Comparison of ENCODE assay signal across 2 cellular contexts in the genomic region with DNA sequence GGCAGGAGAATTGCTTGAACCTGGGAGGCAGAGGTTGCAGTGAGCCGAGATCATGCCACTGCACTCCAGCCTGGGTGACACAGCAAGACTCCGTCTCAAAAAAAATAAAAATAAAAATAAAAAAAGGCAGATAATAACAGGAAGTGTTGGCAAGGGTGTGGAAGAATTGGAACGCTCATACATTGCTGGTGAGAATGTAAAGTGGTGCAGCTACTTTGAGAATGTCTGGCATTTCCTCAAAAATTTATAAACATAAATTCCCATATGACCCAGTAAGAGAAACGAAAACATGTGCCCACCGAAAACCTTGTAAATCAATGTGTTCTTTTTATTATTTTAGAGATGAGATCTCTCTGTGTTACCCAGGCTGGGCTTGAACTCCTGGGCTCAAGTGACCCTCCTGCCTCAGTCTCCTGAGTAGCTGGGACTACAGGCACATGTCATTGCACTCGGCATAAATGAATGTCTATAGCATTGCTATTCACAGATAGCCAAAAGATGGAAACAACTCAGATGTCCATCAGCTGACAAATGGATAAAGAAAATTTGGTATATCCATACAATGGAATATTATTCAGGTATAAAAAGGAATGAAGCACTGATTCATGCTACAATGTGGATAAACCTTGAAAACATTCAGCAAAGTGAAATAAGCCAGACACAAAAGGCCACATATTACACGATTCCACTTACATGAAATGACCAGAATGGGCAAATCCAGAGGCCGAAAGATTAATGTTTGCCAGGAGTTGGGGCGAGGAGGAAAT.
TF ChIP-seq lines count a peak whose summit lies in the region.

No MANE protein-coding gene starts in this region.

TF ChIP-seq in HepG2, 621 proteins besides CTCF, POLR2A, EP300 and RAD21:
- TF ChIP-seq ZNF530 (CRISPR knock-in tag; IDR thresholded peaks at IDR 0.05; ENCODE audit: low read depth) (no peak), MTA3 (CRISPR knock-in tag; IDR thresholded peaks at IDR 0.05) (no peak), HOXA5 (CRISPR knock-in tag; IDR thresholded peaks at IDR 0.05) (no peak), ASH2L (IDR thresholded peaks at IDR 0.05; ENCODE audit: insufficient read length, low read depth, low read length) (no peak), KMT2B (CRISPR knock-in tag; IDR thresholded peaks at IDR 0.05) (no peak), ZNF850 (CRISPR knock-in tag; conservative IDR thresholded peaks at IDR 0.05) (no peak), CBFB (CRISPR knock-in tag; IDR thresholded peaks at IDR 0.05) (no peak), ZNF331 (CRISPR knock-in tag; IDR thresholded peaks at IDR 0.05) (no peak), HDAC1 (CRISPR knock-in tag; IDR thresholded peaks at IDR 0.05) (no peak), PHF8 (CRISPR knock-in tag; IDR thresholded peaks at IDR 0.05) (no peak), TBP (CRISPR knock-in tag; IDR thresholded peaks at IDR 0.05) (no peak), ZEB1 (IDR thresholded peaks at IDR 0.05; ENCODE audit: insufficient replicate concordance, low read depth) (no peak), AHR (CRISPR knock-in tag; IDR thresholded peaks at IDR 0.05) (no peak), DR1 (CRISPR knock-in tag; IDR thresholded peaks at IDR 0.05) (no peak)
- TF ChIP-seq, protein P1, sequence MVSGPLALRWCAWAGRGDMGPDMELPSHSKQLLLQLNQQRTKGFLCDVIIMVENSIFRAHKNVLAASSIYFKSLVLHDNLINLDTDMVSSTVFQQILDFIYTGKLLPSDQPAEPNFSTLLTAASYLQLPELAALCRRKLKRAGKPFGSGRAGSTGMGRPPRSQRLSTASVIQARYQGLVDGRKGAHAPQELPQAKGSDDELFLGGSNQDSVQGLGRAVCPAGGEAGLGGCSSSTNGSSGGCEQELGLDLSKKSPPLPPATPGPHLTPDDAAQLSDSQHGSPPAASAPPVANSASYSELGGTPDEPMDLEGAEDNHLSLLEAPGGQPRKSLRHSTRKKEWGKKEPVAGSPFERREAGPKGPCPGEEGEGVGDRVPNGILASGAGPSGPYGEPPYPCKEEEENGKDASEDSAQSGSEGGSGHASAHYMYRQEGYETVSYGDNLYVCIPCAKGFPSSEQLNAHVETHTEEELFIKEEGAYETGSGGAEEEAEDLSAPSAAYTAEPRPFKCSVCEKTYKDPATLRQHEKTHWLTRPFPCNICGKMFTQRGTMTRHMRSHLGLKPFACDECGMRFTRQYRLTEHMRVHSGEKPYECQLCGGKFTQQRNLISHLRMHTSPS (CRISPR knock-in tag; IDR thresholded peaks at IDR 0.05; ENCODE audit: low read depth): no peak
- TF ChIP-seq, protein P2, sequence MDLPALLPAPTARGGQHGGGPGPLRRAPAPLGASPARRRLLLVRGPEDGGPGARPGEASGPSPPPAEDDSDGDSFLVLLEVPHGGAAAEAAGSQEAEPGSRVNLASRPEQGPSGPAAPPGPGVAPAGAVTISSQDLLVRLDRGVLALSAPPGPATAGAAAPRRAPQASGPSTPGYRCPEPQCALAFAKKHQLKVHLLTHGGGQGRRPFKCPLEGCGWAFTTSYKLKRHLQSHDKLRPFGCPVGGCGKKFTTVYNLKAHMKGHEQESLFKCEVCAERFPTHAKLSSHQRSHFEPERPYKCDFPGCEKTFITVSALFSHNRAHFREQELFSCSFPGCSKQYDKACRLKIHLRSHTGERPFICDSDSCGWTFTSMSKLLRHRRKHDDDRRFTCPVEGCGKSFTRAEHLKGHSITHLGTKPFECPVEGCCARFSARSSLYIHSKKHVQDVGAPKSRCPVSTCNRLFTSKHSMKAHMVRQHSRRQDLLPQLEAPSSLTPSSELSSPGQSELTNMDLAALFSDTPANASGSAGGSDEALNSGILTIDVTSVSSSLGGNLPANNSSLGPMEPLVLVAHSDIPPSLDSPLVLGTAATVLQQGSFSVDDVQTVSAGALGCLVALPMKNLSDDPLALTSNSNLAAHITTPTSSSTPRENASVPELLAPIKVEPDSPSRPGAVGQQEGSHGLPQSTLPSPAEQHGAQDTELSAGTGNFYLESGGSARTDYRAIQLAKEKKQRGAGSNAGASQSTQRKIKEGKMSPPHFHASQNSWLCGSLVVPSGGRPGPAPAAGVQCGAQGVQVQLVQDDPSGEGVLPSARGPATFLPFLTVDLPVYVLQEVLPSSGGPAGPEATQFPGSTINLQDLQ (CRISPR knock-in tag; IDR thresholded peaks at IDR 0.05): no peak
- TF ChIP-seq, protein P3, sequence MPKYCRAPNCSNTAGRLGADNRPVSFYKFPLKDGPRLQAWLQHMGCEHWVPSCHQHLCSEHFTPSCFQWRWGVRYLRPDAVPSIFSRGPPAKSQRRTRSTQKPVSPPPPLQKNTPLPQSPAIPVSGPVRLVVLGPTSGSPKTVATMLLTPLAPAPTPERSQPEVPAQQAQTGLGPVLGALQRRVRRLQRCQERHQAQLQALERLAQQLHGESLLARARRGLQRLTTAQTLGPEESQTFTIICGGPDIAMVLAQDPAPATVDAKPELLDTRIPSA (CRISPR knock-in tag; IDR thresholded peaks at IDR 0.05; ENCODE audit: borderline replicate concordance): no peak
- TF ChIP-seq, protein P4, sequence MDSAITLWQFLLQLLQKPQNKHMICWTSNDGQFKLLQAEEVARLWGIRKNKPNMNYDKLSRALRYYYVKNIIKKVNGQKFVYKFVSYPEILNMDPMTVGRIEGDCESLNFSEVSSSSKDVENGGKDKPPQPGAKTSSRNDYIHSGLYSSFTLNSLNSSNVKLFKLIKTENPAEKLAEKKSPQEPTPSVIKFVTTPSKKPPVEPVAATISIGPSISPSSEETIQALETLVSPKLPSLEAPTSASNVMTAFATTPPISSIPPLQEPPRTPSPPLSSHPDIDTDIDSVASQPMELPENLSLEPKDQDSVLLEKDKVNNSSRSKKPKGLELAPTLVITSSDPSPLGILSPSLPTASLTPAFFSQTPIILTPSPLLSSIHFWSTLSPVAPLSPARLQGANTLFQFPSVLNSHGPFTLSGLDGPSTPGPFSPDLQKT (CRISPR knock-in tag; IDR thresholded peaks at IDR 0.05; ENCODE audit: borderline replicate concordance): no peak
- TF ChIP-seq, protein P5, sequence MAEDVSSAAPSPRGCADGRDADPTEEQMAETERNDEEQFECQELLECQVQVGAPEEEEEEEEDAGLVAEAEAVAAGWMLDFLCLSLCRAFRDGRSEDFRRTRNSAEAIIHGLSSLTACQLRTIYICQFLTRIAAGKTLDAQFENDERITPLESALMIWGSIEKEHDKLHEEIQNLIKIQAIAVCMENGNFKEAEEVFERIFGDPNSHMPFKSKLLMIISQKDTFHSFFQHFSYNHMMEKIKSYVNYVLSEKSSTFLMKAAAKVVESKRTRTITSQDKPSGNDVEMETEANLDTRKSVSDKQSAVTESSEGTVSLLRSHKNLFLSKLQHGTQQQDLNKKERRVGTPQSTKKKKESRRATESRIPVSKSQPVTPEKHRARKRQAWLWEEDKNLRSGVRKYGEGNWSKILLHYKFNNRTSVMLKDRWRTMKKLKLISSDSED (CRISPR knock-in tag; IDR thresholded peaks at IDR 0.05): no peak
- TF ChIP-seq, protein P6, sequence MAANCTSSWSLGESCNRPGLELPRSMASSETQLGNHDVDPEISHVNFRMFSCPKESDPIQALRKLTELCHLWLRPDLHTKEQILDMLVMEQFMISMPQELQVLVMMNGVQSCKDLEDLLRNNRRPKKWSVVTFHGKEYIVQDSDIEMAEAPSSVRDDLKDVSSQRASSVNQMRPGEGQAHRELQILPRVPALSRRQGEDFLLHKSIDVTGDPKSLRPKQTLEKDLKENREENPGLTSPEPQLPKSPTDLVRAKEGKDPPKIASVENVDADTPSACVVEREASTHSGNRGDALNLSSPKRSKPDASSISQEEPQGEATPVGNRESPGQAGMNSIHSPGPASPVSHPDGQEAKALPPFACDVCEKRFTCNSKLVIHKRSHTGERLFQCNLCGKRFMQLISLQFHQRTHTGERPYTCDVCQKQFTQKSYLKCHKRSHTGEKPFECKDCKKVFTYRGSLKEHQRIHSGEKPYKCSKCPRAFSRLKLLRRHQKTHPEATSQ (CRISPR knock-in tag; IDR thresholded peaks at IDR 0.05; ENCODE audit: borderline replicate concordance): no peak

TF ChIP-seq in endothelial cell of umbilical vein, 7 proteins besides CTCF, POLR2A, EP300 and RAD21:
- TF ChIP-seq JUN (IDR thresholded peaks at IDR 0.05; ENCODE audit: borderline replicate concordance, insufficient read depth, insufficient read length, low read depth) (no peak), EZH2 (IDR thresholded peaks at IDR 0.05; ENCODE audit: borderline replicate concordance, low read depth, low read length, severe bottlenecking) (no peak), MYC (IDR thresholded peaks at IDR 0.05; ENCODE audit: low read depth, low read length) (no peak), GATA2 (IDR thresholded peaks at IDR 0.05; ENCODE audit: insufficient read depth, insufficient read length, low read depth, low read length) (no peak), POLR2AphosphoS5 (IDR thresholded peaks at IDR 0.05; ENCODE audit: insufficient read depth, low read depth, low read length) (no peak), FOS (IDR thresholded peaks at IDR 0.05; ENCODE audit: borderline replicate concordance, insufficient read depth, low read length) (no peak)
- TF ChIP-seq, protein P7, sequence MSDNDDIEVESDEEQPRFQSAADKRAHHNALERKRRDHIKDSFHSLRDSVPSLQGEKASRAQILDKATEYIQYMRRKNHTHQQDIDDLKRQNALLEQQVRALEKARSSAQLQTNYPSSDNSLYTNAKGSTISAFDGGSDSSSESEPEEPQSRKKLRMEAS (IDR thresholded peaks at IDR 0.05; ENCODE audit: insufficient read depth, insufficient read length): no peak
